1 cellular context compared by ENCODE assay signal in the genomic region with DNA sequence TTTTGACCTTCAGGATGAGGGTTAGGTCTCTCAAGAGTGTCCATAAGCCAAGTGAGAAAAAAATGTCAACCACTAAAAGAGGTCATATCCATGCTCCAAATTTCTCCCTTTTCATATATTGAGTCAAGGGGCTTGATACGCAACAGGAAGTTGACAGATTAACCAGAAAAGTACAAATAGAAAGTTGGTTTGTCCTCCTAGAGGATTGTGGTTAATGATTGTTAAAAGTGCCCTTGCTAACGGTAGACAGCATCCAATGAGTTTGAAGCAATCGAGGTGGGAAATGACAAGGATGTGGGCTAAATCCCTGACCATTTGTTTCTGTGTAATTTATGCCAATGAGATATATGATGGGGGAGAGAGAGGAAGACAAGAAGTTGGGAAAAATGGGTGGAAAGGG.
TF ChIP-seq lines count a peak whose summit lies in the region.

No MANE protein-coding gene starts in this region.

TF ChIP-seq in HepG2, 621 proteins besides CTCF, POLR2A, EP300 and RAD21:
- TF ChIP-seq STAT5B (CRISPR knock-in tag; IDR thresholded peaks at IDR 0.05): no peak
- TF ChIP-seq ZNF567 (CRISPR knock-in tag; IDR thresholded peaks at IDR 0.05; ENCODE audit: borderline replicate concordance): no peak
- no peak for TF ChIP-seq SRSF9 (IDR thresholded peaks at IDR 0.05; ENCODE audit: borderline replicate concordance, insufficient read depth, low read depth, low read length, poor library complexity, severe bottlenecking)
- TF ChIP-seq, protein P1, sequence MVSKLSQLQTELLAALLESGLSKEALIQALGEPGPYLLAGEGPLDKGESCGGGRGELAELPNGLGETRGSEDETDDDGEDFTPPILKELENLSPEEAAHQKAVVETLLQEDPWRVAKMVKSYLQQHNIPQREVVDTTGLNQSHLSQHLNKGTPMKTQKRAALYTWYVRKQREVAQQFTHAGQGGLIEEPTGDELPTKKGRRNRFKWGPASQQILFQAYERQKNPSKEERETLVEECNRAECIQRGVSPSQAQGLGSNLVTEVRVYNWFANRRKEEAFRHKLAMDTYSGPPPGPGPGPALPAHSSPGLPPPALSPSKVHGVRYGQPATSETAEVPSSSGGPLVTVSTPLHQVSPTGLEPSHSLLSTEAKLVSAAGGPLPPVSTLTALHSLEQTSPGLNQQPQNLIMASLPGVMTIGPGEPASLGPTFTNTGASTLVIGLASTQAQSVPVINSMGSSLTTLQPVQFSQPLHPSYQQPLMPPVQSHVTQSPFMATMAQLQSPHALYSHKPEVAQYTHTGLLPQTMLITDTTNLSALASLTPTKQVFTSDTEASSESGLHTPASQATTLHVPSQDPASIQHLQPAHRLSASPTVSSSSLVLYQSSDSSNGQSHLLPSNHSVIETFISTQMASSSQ (IDR thresholded peaks at IDR 0.05; ENCODE audit: low read depth): 0 out of 2 replicates have a peak, but pooled peaks have one; percentile 19
- TF ChIP-seq, protein P1 (CRISPR knock-in tag; IDR thresholded peaks at IDR 0.05; ENCODE audit: borderline replicate concordance): no peak
